In the genomic region with DNA sequence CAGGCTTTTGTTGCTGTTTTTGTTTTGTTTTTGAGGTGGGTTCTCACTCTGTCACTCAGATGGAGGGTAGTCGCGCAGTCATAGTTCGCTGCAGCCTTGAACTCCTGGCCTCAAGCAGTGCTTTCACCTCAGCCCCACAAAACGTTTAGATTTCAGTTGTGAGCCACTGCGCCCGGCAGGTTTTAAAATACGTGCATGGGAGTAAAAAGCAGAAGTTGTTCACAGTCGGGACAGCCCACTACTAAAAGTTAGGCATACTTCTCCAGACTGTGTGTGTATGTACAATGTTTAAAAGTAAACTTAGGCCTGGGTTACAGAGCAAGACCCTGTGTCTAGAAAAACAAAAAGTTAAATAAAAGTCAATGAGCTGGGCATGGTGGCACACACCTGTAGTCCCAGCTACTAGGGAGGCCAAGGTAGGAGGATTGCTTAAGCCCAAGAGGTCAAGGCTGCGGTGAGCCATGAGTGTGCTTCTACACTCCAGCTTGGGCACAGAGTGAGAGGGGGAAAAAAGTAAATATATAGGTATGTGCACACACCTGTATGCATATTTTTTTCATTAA, we compare ENCODE assay signal across 13 cellular contexts. TPM values are rescaled to one million over a fixed set of nuclear protein-coding genes. Genes with fewer than 3 reads are reported as not detected.
DNase-seq lines count a peak whose midpoint lies in the region; ATAC-seq and TF ChIP-seq lines count a peak whose summit lies in the region.
"Had no signal": no experiment of that assay in that cellular context is flagged by ENCODE, and none has a peak within 500 bp of the region (broad histone marks: within the 10 kb centered on the region; RNA-seq: fewer than 3 reads in every experiment).

No MANE protein-coding gene starts in this region.

- H3K27ac ChIP-seq in C4-2B (0 out of 2 replicates have a peak overlapping the region, but pooled peaks have one; percentile 1), HEK293 (ENCODE audit: extremely low read depth, low read depth, low read length) (no peak overlapping the region; the same call in 1 of the 2 replicates)
- H3K27ac ChIP-seq: cardiac muscle cell, ovary, SJCRH30 had no signal

- H3K36me3 Mint-ChIP-seq in mesothelial cell of epicardium: peaks cover 23% of the 10 kb centered on the region

- no peak overlapping the region for H3K4me3 Mint-ChIP-seq in mesothelial cell of epicardium

- peaks cover 18% of the 10 kb centered on the region for H3K4me1 ChIP-seq in HEK293 (ENCODE audit: control insufficient read depth, insufficient read depth, low read length)

- H3K36me3 ChIP-seq in HEK293 (ENCODE audit: control insufficient read depth in 2 of 2, insufficient read depth in 1 of 2, low read length in 2 of 2): peaks cover 57 to 88% of the 10 kb centered on the region in 2 experiments
- H3K36me3 ChIP-seq: ovary had no signal

- CTCF ChIA-PET in HEK293 (lab: Yijun Ruan, JAX): no interaction called here

- H3K4me3 ChIP-seq in HEK293 (ENCODE audit: low read depth, low read length): no peak overlapping the region
- H3K4me3 ChIP-seq: cardiac muscle cell, esophagus squamous epithelium, ovary, SJCRH30 had no signal

- H3K9me3 Mint-ChIP-seq in mesothelial cell of epicardium: no peaks in the 10 kb centered on the region

- peaks cover 42% of the 10 kb centered on the region for H3K4me1 Mint-ChIP-seq in mesothelial cell of epicardium

- no peaks in the 10 kb centered on the region for H3K9me3 ChIP-seq in HEK293 (ENCODE audit: control insufficient read depth, insufficient read depth, low read depth, low read length)
- H3K9me3 ChIP-seq: esophagus squamous epithelium, ovary, SJCRH30 had no signal

- no peaks in the 10 kb centered on the region for H3K27me3 Mint-ChIP-seq in mesothelial cell of epicardium (ENCODE audit: low read depth)

- POLR2A ChIA-PET in HEK293 (lab: Yijun Ruan, JAX): no interaction called here

- no peak for TF ChIP-seq CTCF in C4-2B (conservative IDR thresholded peaks at IDR 0.05)
- TF ChIP-seq CTCF in HEK293 (tag by site-specific recombination; IDR thresholded peaks at IDR 0.05): no peak
- TF ChIP-seq CTCF in mesothelial cell of epicardium (IDR thresholded peaks at IDR 0.05; ENCODE audit: unreplicated experiment): no peak

- peak; percentile 17 for DNase-seq in UCSD-AML1 (lab: John Stamatoyannopoulos, UW; ENCODE audit: unreplicated experiment)
- DNase-seq in mesothelial cell of epicardium (ENCODE audit: low spot score in 2 of 2, unreplicated experiment in 2 of 2): no peak
- no peak for DNase-seq in NCI-H1092 (lab: John Stamatoyannopoulos, UW)
- DNase-seq in foreskin melanocyte: no peak
- no peak for DNase-seq in HUDEP-2 (lab: John Stamatoyannopoulos, UW; ENCODE audit: unreplicated experiment in 76 of 76)
- DNase-seq: C1 segment of cervical spinal cord, esophagus squamous epithelium, ovary, SJCRH30 had no signal

- ATAC-seq in GM18873 (IDR thresholded peaks at IDR 0.05; ENCODE audit: low FRiP score, unreplicated experiment): no peak

- H3K27ac Mint-ChIP-seq in mesothelial cell of epicardium: peak overlapping the region; percentile 12

TF ChIP-seq in HEK293, 187 proteins besides CTCF, POLR2A, EP300 and RAD21:
- peak; percentile 53 for TF ChIP-seq ZNF664 (tag by site-specific recombination; IDR thresholded peaks at IDR 0.05)
- TF ChIP-seq KLF10 (tag by site-specific recombination; IDR thresholded peaks at IDR 0.05): no peak

RNA-seq across cellular contexts. Expression of a gene that starts 6.1 kb away (rescaled TPM):
- 139 to 147 TPM (median 142 TPM) in 3 replicates for total RNA-seq in mesothelial cell of epicardium

RNA-seq across cellular contexts. Expression of a gene that starts 6.4 kb away (rescaled TPM):
- total RNA-seq in mesothelial cell of epicardium: 70.5 to 80.3 TPM (median 78.4 TPM) in 3 replicates

RNA-seq across cellular contexts. Expression of a gene that starts 51.3 kb away (rescaled TPM):
- total RNA-seq in mesothelial cell of epicardium: 30.0 to 32.3 TPM (median 30.7 TPM) in 3 replicates

RNA-seq across cellular contexts. Expression of a gene that starts 51.8 kb away (rescaled TPM):
- total RNA-seq in mesothelial cell of epicardium: 15.9 to 16.7 TPM (median 16.0 TPM) in 3 replicates
